1 cellular context compared by ENCODE assay signal in the genomic region with DNA sequence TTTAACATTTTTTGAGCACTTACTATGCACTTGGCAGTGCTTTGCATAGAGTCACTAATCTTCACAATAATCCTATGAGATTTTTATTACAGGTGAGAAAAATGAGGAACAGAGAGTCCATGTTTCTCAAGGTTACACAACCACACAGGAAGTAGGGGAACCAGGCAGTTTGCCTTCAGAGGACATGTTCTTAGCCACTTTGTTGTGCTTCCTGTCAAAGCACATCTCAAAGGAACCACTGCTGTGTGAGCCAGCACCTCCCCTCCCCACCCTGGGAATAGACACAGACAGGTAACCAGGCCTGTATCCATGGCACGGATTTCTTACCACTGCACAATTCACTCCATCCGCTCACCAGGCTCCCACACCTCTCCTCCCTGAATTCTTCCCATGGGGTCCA.
TF ChIP-seq lines count a peak whose summit lies in the region.

No MANE protein-coding gene starts in this region.

TF ChIP-seq in HepG2, 621 proteins besides CTCF, POLR2A, EP300 and RAD21:
- TF ChIP-seq, protein P1, sequence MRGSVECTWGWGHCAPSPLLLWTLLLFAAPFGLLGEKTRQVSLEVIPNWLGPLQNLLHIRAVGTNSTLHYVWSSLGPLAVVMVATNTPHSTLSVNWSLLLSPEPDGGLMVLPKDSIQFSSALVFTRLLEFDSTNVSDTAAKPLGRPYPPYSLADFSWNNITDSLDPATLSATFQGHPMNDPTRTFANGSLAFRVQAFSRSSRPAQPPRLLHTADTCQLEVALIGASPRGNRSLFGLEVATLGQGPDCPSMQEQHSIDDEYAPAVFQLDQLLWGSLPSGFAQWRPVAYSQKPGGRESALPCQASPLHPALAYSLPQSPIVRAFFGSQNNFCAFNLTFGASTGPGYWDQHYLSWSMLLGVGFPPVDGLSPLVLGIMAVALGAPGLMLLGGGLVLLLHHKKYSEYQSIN (CRISPR knock-in tag; IDR thresholded peaks at IDR 0.05; ENCODE audit: borderline replicate concordance), result no peak
- TF ChIP-seq AGO2 (optimal IDR thresholded peaks at IDR 0.05; ENCODE audit: low read depth, low read length) (no peak), ZNF652 (CRISPR knock-in tag; IDR thresholded peaks at IDR 0.05; ENCODE audit: borderline replicate concordance, low read depth) (no peak)
- TF ChIP-seq, protein P2, sequence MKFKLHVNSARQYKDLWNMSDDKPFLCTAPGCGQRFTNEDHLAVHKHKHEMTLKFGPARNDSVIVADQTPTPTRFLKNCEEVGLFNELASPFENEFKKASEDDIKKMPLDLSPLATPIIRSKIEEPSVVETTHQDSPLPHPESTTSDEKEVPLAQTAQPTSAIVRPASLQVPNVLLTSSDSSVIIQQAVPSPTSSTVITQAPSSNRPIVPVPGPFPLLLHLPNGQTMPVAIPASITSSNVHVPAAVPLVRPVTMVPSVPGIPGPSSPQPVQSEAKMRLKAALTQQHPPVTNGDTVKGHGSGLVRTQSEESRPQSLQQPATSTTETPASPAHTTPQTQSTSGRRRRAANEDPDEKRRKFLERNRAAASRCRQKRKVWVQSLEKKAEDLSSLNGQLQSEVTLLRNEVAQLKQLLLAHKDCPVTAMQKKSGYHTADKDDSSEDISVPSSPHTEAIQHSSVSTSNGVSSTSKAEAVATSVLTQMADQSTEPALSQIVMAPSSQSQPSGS (CRISPR knock-in tag; IDR thresholded peaks at IDR 0.05), result no peak
